ENCODE assay signal across 19 cellular contexts in the genomic region with DNA sequence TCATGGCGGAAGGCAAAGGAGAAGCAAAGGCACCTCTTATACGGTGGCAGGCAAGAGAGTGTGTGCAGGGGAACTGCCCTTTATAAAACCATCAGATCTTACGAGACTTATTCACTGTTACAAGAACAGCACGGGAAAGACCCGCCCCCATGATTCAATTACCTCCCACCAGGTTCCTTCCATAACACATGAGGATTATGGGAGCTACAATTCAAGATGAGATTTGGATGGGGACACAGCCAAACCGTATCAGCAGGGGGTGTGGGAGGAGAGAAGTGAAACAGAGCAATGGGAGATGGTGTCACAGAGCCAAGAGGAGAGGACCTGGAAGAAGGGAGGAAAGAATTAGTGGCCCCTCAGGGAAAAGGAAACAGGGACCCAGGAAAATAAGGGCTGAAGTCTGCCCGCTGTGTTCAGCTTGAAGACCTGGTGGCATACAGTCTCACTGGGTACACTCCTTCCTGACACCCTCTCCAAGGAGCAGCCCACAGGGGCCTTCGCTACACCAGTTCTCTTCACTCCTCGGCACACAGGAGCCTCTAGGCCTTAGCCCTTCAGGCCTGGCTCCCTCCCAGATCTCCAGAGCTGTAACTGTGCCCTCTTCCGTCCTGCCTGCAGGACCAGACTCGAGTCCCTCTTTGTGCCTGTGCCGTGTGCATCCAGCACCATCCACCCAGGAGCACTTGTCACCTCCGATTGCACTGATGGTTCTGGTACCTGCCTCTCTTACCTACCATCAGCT.
"Had no signal": no experiment of that assay in that cellular context is flagged by ENCODE, and none has a peak within 500 bp of the region (broad histone marks: within the 10 kb centered on the region; RNA-seq: fewer than 3 reads in every experiment).

No MANE protein-coding gene starts in this region.

- H3K4me1 ChIP-seq: foreskin keratinocyte, lower lobe of right lung, transverse colon had no signal

- H3K9me3 ChIP-seq: lower lobe of right lung had no signal

- H3K4me1 Mint-ChIP-seq: activated CD4-positive, alpha-beta T cell treated with anti-CD3 and anti-CD28 coated beads, Interleukin-2, amount 10 ng/mL, durations not matched to agents 24 days and 14 days; natural killer cell had no signal

- H3K36me3 Mint-ChIP-seq: natural killer cell had no signal

- H3K27ac ChIP-seq: brain microvascular endothelial cell, dorsolateral prefrontal cortex, epithelial cell of prostate, foreskin keratinocyte, lower lobe of right lung, transverse colon had no signal

- H3K36me3 ChIP-seq: brain microvascular endothelial cell, lower lobe of right lung, transverse colon had no signal

- ATAC-seq: activated CD8-positive, alpha-beta T cell treated with anti-CD3 and anti-CD28 coated beads for 36 hours; foreskin keratinocyte; left cardiac atrium; lower lobe of right lung; natural killer cell had no signal

- H3K27me3 Mint-ChIP-seq: activated CD4-positive, alpha-beta T cell treated with anti-CD3 and anti-CD28 coated beads, Interleukin-2, amount 10 ng/mL, durations not matched to agents 24 days and 14 days had no signal

- H3K27me3 ChIP-seq: brain microvascular endothelial cell, dorsolateral prefrontal cortex, foreskin keratinocyte, transverse colon had no signal

- H3K4me3 Mint-ChIP-seq: activated CD4-positive, alpha-beta T cell treated with anti-CD3 and anti-CD28 coated beads, Interleukin-2, amount 10 ng/mL, durations not matched to agents 24 days and 14 days; activated CD8-positive, alpha-beta T cell treated with anti-CD3 and anti-CD28 coated beads for 36 hours; natural killer cell; T-helper 2 cell treated with Interferon-gamma antibody and Interleukin-4, amounts not matched to agents 5 μg/mL and 100 μg/mL, for 36 hours had no signal

- H3K9me3 Mint-ChIP-seq: natural killer cell had no signal

- H3K27ac Mint-ChIP-seq: activated CD4-positive, alpha-beta T cell treated with anti-CD3 and anti-CD28 coated beads, Interleukin-2, amount 10 ng/mL, durations not matched to agents 24 days and 14 days; activated CD8-positive, alpha-beta T cell treated with anti-CD3 and anti-CD28 coated beads for 36 hours; natural killer cell; T-helper 2 cell treated with Interferon-gamma antibody and Interleukin-4, amounts not matched to agents 5 μg/mL and 100 μg/mL, for 36 hours had no signal

- DNase-seq: activated CD4-positive, alpha-beta T cell treated with anti-CD3 and anti-CD28 coated beads, Interleukin-2, amount 10 ng/mL, durations not matched to agents 24 days and 14 days; activated CD4-positive, CD25-positive, alpha-beta regulatory T cell; activated CD8-positive, alpha-beta T cell treated with anti-CD3 and anti-CD28 coated beads for 36 hours; activated naive CD4-positive, alpha-beta T cell; aorta; brain microvascular endothelial cell; central memory CD4-positive, alpha-beta T cell; dorsolateral prefrontal cortex; foreskin keratinocyte; glutamatergic neuron; hippocampal formation; left cardiac atrium; lower lobe of right lung; natural killer cell; stimulated activated naive CD4-positive, alpha-beta T cell treated with Interleukin-2 at 50 U/mL for 16 hours; substantia nigra; transverse colon had no signal

- H3K4me3 ChIP-seq: dorsolateral prefrontal cortex, lower lobe of right lung, transverse colon had no signal
